1 cellular context compared by ENCODE assay signal in genomic region chr3:150409125-150409526, GRCh38.
A peak's percentile ranks its signal among the peaks of the same experiment; 100 is the strongest.
TF ChIP-seq lines count a peak whose summit lies in the region.

No MANE protein-coding gene starts in this region.

TF ChIP-seq in WTC11, 78 proteins besides CTCF, POLR2A, EP300 and RAD21 (continued from another document):
- no peak for TF ChIP-seq NFE2L1 (CRISPR knock-in tag; IDR thresholded peaks at IDR 0.05)
- TF ChIP-seq SMAD3 (CRISPR knock-in tag; IDR thresholded peaks at IDR 0.05; ENCODE audit: borderline replicate concordance), result 0 out of 2 replicates have a peak, but pooled peaks have one; percentile 65
- TF ChIP-seq HMGA2 (CRISPR knock-in tag; IDR thresholded peaks at IDR 0.05), result no peak
- peak; percentile 8; the same call in 1 of the 2 replicates for TF ChIP-seq SP1 (CRISPR knock-in tag; conservative IDR thresholded peaks at IDR 0.05)
TF ChIP-seq in WTC11: peak in this region for 4.
